In genomic region chr7:152910545-152911013, GRCh38 we compare ENCODE assay signal across 25 cellular contexts.
A peak's percentile ranks its signal among the peaks of the same experiment; 100 is the strongest.
DNase-seq lines count a peak whose midpoint lies in the region; ATAC-seq and TF ChIP-seq lines count a peak whose summit lies in the region.
"Had no signal": no experiment of that assay in that cellular context is flagged by ENCODE, and none has a peak within 500 bp of the region (broad histone marks: within the 10 kb centered on the region; RNA-seq: fewer than 3 reads in every experiment).

No MANE protein-coding gene starts in this region.

- H3K36me3 ChIP-seq in tibial nerve: no peaks in the 10 kb centered on the region
- H3K36me3 ChIP-seq: ascending aorta, sigmoid colon, transverse colon, WERI-Rb-1 had no signal

- no peaks in the 10 kb centered on the region for H3K9me3 ChIP-seq in tibial nerve
- H3K9me3 ChIP-seq: ascending aorta, sigmoid colon, transverse colon had no signal

- no peak for TF ChIP-seq POLR2A in tibial nerve (IDR thresholded peaks at IDR 0.05)

- no peak overlapping the region for H3K4me3 ChIP-seq in tibial nerve
- H3K4me3 ChIP-seq: ascending aorta, GM23248, lung, PC-9, sigmoid colon, transverse colon had no signal

- no peaks in the 10 kb centered on the region for H3K27me3 Mint-ChIP-seq in neural crest cell (ENCODE audit: low read depth)
- H3K27me3 Mint-ChIP-seq in activated T-helper 17 cell treated with anti-CD3 and anti-CD28 coated beads, Interleukin-2, amount 50 U/mL, for 72 hours: no peaks in the 10 kb centered on the region
- H3K27me3 Mint-ChIP-seq: activated naive CD4-positive, alpha-beta T cell treated with anti-CD3 and anti-CD28 coated beads, Interleukin-2, amount 50 U/mL, for 24 hours; stimulated activated naive CD8-positive, alpha-beta T cell treated with anti-CD3 and anti-CD28 coated beads, Interleukin-15, Interleukin-2, amounts not matched to agents 100 ng/mL and 50 ng/mL, for 24 hours had no signal

- no peaks in the 10 kb centered on the region for H3K36me3 Mint-ChIP-seq in neural crest cell (ENCODE audit: low read depth)
- no peaks in the 10 kb centered on the region for H3K36me3 Mint-ChIP-seq in activated T-helper 17 cell treated with anti-CD3 and anti-CD28 coated beads, Interleukin-2, amount 50 U/mL, for 72 hours (ENCODE audit: low read depth)
- H3K36me3 Mint-ChIP-seq: activated naive CD4-positive, alpha-beta T cell treated with anti-CD3 and anti-CD28 coated beads, Interleukin-2, amount 50 U/mL, for 24 hours; CD4-positive, CD25-positive, alpha-beta regulatory T cell had no signal

- peaks cover 0 to 7% (median 0%) of the 10 kb centered on the region in 4 donors for H3K4me1 ChIP-seq in tibial nerve
- H3K4me1 ChIP-seq: ascending aorta, sigmoid colon, transverse colon had no signal

- no peak for TF ChIP-seq CTCF in neural crest cell (conservative IDR thresholded peaks at IDR 0.05)
- no peak for TF ChIP-seq CTCF in tibial nerve (IDR thresholded peaks at IDR 0.05)

- H3K4me1 Mint-ChIP-seq in neural crest cell: peaks cover 20% of the 10 kb centered on the region
- no peaks in the 10 kb centered on the region for H3K4me1 Mint-ChIP-seq in activated T-helper 17 cell treated with anti-CD3 and anti-CD28 coated beads, Interleukin-2, amount 50 U/mL, for 72 hours
- H3K4me1 Mint-ChIP-seq: activated naive CD4-positive, alpha-beta T cell treated with anti-CD3 and anti-CD28 coated beads, Interleukin-2, amount 50 U/mL, for 24 hours; CD4-positive, CD25-positive, alpha-beta regulatory T cell had no signal

- ATAC-seq in activated T-helper 17 cell treated with anti-CD3 and anti-CD28 coated beads, Interleukin-2, amount 50 U/mL, for 72 hours (replicated peaks): no peak

- no peaks in the 10 kb centered on the region for H3K9me3 Mint-ChIP-seq in neural crest cell
- H3K9me3 Mint-ChIP-seq in activated T-helper 17 cell treated with anti-CD3 and anti-CD28 coated beads, Interleukin-2, amount 50 U/mL, for 72 hours: no peaks in the 10 kb centered on the region
- H3K9me3 Mint-ChIP-seq: activated naive CD4-positive, alpha-beta T cell treated with anti-CD3 and anti-CD28 coated beads, Interleukin-2, amount 50 U/mL, for 24 hours; CD4-positive, CD25-positive, alpha-beta regulatory T cell; dendritic cell treated with granulocyte-macrophage colony-stimulating factor and Interleukin-4, amounts not matched to agents 40 ng/mL and 50 ng/mL, for 4 days; stimulated activated naive CD8-positive, alpha-beta T cell treated with anti-CD3 and anti-CD28 coated beads, Interleukin-15, Interleukin-2, amounts not matched to agents 100 ng/mL and 50 ng/mL, for 24 hours had no signal

- WGBS in tibial nerve, 2 donors: 39 to 43% methylated on average over 8 to 10 of the region's 11 CpGs

- no peak for TF ChIP-seq EP300 in tibial nerve (IDR thresholded peaks at IDR 0.05)

- DNase-seq in DMS153 treated with DMSO at 0.1 percent for 48 hours (lab: John Stamatoyannopoulos, UW; ENCODE audit: unreplicated experiment) (peak; percentile 23), NCI-H1105 (lab: John Stamatoyannopoulos, UW) (peak; percentile 78), NCI-H69 (lab: John Stamatoyannopoulos, UW) (peak; percentile 98), neural crest cell (ENCODE audit: low read depth, low spot score) (no peak), tibial nerve (ENCODE audit: low spot score in 2 of 2) (no peak), glomerular visceral epithelial cell (ENCODE audit: extremely low spot score) (no peak)
- no peak for DNase-seq in effector CD8-positive, alpha-beta T cell (lab: John Stamatoyannopoulos, UW)
- DNase-seq: CD4-positive, CD25-positive, alpha-beta regulatory T cell; central memory CD4-positive, alpha-beta T cell; DMS 273 treated with DMSO at 0.1 percent for 48 hours; GDM1; GM23248; NCI-H2227 treated with DMSO at 0.1 percent for 48 hours; PC-9; SHP77; sigmoid colon; T-helper 9 cell; transverse colon; WERI-Rb-1 had no signal

- no peak overlapping the region for H3K4me3 Mint-ChIP-seq in neural crest cell
- H3K4me3 Mint-ChIP-seq in activated T-helper 17 cell treated with anti-CD3 and anti-CD28 coated beads, Interleukin-2, amount 50 U/mL, for 72 hours: no peak overlapping the region
- H3K4me3 Mint-ChIP-seq: activated naive CD4-positive, alpha-beta T cell treated with anti-CD3 and anti-CD28 coated beads, Interleukin-2, amount 50 U/mL, for 24 hours; CD4-positive, CD25-positive, alpha-beta regulatory T cell; dendritic cell treated with granulocyte-macrophage colony-stimulating factor and Interleukin-4, amounts not matched to agents 40 ng/mL and 50 ng/mL, for 4 days; stimulated activated naive CD8-positive, alpha-beta T cell treated with anti-CD3 and anti-CD28 coated beads, Interleukin-15, Interleukin-2, amounts not matched to agents 100 ng/mL and 50 ng/mL, for 24 hours had no signal

- H3K27ac Mint-ChIP-seq in neural crest cell (ENCODE audit: unreplicated experiment): peak overlapping the region; percentile 23
- H3K27ac Mint-ChIP-seq in activated T-helper 17 cell treated with anti-CD3 and anti-CD28 coated beads, Interleukin-2, amount 50 U/mL, for 72 hours: no peak overlapping the region
- H3K27ac Mint-ChIP-seq: activated naive CD4-positive, alpha-beta T cell treated with anti-CD3 and anti-CD28 coated beads, Interleukin-2, amount 50 U/mL, for 24 hours; CD4-positive, CD25-positive, alpha-beta regulatory T cell; dendritic cell treated with granulocyte-macrophage colony-stimulating factor and Interleukin-4, amounts not matched to agents 40 ng/mL and 50 ng/mL, for 4 days; stimulated activated naive CD8-positive, alpha-beta T cell treated with anti-CD3 and anti-CD28 coated beads, Interleukin-15, Interleukin-2, amounts not matched to agents 100 ng/mL and 50 ng/mL, for 24 hours had no signal

- H3K27ac ChIP-seq in tibial nerve: no peak overlapping the region
- H3K27ac ChIP-seq: ascending aorta, GM23248, PC-9, sigmoid colon, transverse colon, WERI-Rb-1 had no signal

- no peaks in the 10 kb centered on the region for H3K27me3 ChIP-seq in tibial nerve
- H3K27me3 ChIP-seq: ascending aorta, transverse colon had no signal

Comparison
In these comparisons a context has a peak if more than half of its experiments do, and no peak if none do; other contexts are left out.
1. DNase-seq: peak in DMS153 treated with DMSO at 0.1 percent for 48 hours (single experiment), NCI-H1105 (single experiment) and NCI-H69 (single experiment); none in neural crest cell (single experiment), tibial nerve (0 of 2), effector CD8-positive, alpha-beta T cell (single experiment) and glomerular visceral epithelial cell (single experiment).